19 cellular contexts compared by ENCODE assay signal in the genomic region with DNA sequence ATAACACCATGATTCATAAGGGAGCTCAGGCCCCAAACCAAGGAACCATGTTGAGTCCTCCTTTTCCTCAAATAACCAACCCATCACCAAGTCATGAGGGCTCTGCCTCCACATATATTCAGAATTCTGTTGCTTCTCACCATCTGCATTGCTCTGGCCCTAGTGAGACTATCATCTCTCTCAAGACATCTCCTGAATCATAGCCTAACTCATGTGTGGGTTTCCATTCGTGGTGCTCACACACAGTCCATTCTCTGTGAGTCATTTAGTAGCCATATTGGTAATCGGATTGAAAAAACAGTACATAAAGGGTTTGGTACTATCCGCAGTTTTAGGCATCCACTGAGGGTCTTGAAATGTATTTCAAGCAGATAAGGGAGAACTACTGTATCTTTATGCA. TPM values are rescaled to one million over a fixed set of nuclear protein-coding genes. Genes with fewer than 3 reads are reported as not detected.
DNase-seq lines count a peak whose midpoint lies in the region; ATAC-seq and TF ChIP-seq lines count a peak whose summit lies in the region.
"Had no signal": no experiment of that assay in that cellular context is flagged by ENCODE, and none has a peak within 500 bp of the region (broad histone marks: within the 10 kb centered on the region; RNA-seq: fewer than 3 reads in every experiment).

No MANE protein-coding gene starts in this region.

- intact Hi-C loops in activated CD8-positive, alpha-beta T cell treated with anti-CD3 and anti-CD28 coated beads for 36 hours (cut with micrococcal nuclease), result loop anchor here (10.0 kb wide), 2 partner anchors 287 to 383 kb away; a partner anchor contains a TSS
- intact Hi-C loops in A673 (cut with micrococcal nuclease; ENCODE audit: unreplicated experiment), result no loop called here
- intact Hi-C loops in CD14-positive monocyte (cut with micrococcal nuclease), result loop anchor here (5.0 to 10.0 kb wide), 4 partner anchors 107 to 643 kb away; a partner anchor contains a TSS

- no peak overlapping the region for H3K4me3 Mint-ChIP-seq in activated CD8-positive, alpha-beta T cell treated with anti-CD3 and anti-CD28 coated beads for 36 hours
- no peak overlapping the region for H3K4me3 Mint-ChIP-seq in activated CD8-positive, alpha-beta T cell treated with anti-CD3 and anti-CD28 coated beads, Interleukin-2, amount 10 ng/mL, durations not matched to agents 7 days and 5 days
- H3K4me3 Mint-ChIP-seq in nephron (peak overlapping the region in 2 of 3 experiments; percentile 15 to 17), CD14-positive monocyte (no peak overlapping the region)
- H3K4me3 Mint-ChIP-seq: activated naive CD8-positive, alpha-beta T cell treated with anti-CD3 and anti-CD28 coated beads, Interleukin-2, amount 10 ng/mL, durations not matched to agents 7 days and 5 days; memory B cell had no signal

- ATAC-seq in activated CD8-positive, alpha-beta T cell treated with anti-CD3 and anti-CD28 coated beads for 36 hours, result peak; percentile 61
- ATAC-seq in activated CD8-positive, alpha-beta T cell treated with anti-CD3 and anti-CD28 coated beads, Interleukin-2, amount 10 ng/mL, durations not matched to agents 7 days and 5 days, result no peak
- ATAC-seq: gastrocnemius medialis; naive thymus-derived CD4-positive, alpha-beta T cell had no signal

- no peaks in the 10 kb centered on the region for H3K27me3 Mint-ChIP-seq in activated CD8-positive, alpha-beta T cell treated with anti-CD3 and anti-CD28 coated beads for 36 hours
- no peaks in the 10 kb centered on the region for H3K27me3 Mint-ChIP-seq in activated CD8-positive, alpha-beta T cell treated with anti-CD3 and anti-CD28 coated beads, Interleukin-2, amount 10 ng/mL, durations not matched to agents 7 days and 5 days (ENCODE audit: low read depth)
- H3K27me3 Mint-ChIP-seq in nephron (ENCODE audit: low read depth), result peaks cover 6% of the 10 kb centered on the region
- peaks cover 0 to 3% (median 1%) of the 10 kb centered on the region in 3 donors for H3K27me3 Mint-ChIP-seq in CD14-positive monocyte (ENCODE audit: low read depth in 3 of 3)
- H3K27me3 Mint-ChIP-seq: memory B cell; naive thymus-derived CD4-positive, alpha-beta T cell had no signal

- in situ Hi-C loops in GM23248 (cut with MboI), result no loop called here

- H4K20me1 ChIP-seq in GM23248 (ENCODE audit: insufficient read depth), result no peaks in the 10 kb centered on the region

- BruUV-seq in A673 (replicated peaks; lab: Mats Ljungman, UMichigan), result no TSS peak

- POLR2A ChIA-PET in activated CD8-positive, alpha-beta T cell treated with anti-CD3 and anti-CD28 coated beads for 36 hours (lab: Charles Lee), result interaction anchor here (0.6 to 1.6 kb wide), 2 partner anchors 10 to 83 kb away, joined by 3 to 5 read pairs; no protein-coding TSS in a partner anchor
- POLR2A ChIA-PET in activated CD8-positive, alpha-beta T cell treated with anti-CD3 and anti-CD28 coated beads, Interleukin-2, amount 10 ng/mL, durations not matched to agents 7 days and 5 days (lab: Charles Lee), result interaction anchor here (1.3 kb wide), 1 partner anchor 96 kb away, joined by 3 read pairs; no protein-coding TSS in a partner anchor
- POLR2A ChIA-PET in A673 (lab: Charles Lee; ENCODE audit: low non-redundant PET), result interaction anchor here (0.7 kb wide), 1 partner anchor 79 kb away, joined by 3 read pairs; no protein-coding TSS in a partner anchor

- peak; percentile 46 for DNase-seq in activated CD8-positive, alpha-beta T cell treated with anti-CD3 and anti-CD28 coated beads for 36 hours
- no peak for DNase-seq in activated CD8-positive, alpha-beta T cell treated with anti-CD3 and anti-CD28 coated beads, Interleukin-2, amount 10 ng/mL, durations not matched to agents 7 days and 5 days
- DNase-seq in GM23248 (peak; percentile 83), adipocyte (ENCODE audit: low read depth) (peak; percentile 15), medulla oblongata (ENCODE audit: extremely low spot score) (no peak), A673 (ENCODE audit: low spot score) (no peak), CD14-positive monocyte (ENCODE audit: low spot score) (no peak)
- DNase-seq: activated naive CD8-positive, alpha-beta T cell treated with anti-CD3 and anti-CD28 coated beads, Interleukin-2, amount 10 ng/mL, durations not matched to agents 7 days and 5 days; gastrocnemius medialis; naive thymus-derived CD4-positive, alpha-beta T cell; NCI-H1436; NCI-H2171 treated with DMSO at 0.1 percent for 48 hours; SHP77 treated with DMSO at 0.1 percent for 48 hours; substantia nigra; uterus; WERI-Rb-1 had no signal

- H3K27ac Mint-ChIP-seq in activated CD8-positive, alpha-beta T cell treated with anti-CD3 and anti-CD28 coated beads for 36 hours, result peak overlapping the region; percentile 7
- no peak overlapping the region for H3K27ac Mint-ChIP-seq in activated CD8-positive, alpha-beta T cell treated with anti-CD3 and anti-CD28 coated beads, Interleukin-2, amount 10 ng/mL, durations not matched to agents 7 days and 5 days
- H3K27ac Mint-ChIP-seq in nephron (no peak overlapping the region), CD14-positive monocyte (no peak overlapping the region)
- H3K27ac Mint-ChIP-seq: activated naive CD8-positive, alpha-beta T cell treated with anti-CD3 and anti-CD28 coated beads, Interleukin-2, amount 10 ng/mL, durations not matched to agents 7 days and 5 days; memory B cell had no signal

- CTCF ChIA-PET in activated CD8-positive, alpha-beta T cell treated with anti-CD3 and anti-CD28 coated beads for 36 hours (lab: Charles Lee), result interaction anchor here (0.7 to 1.2 kb wide), 3 partner anchors 146 to 252 kb away, joined by 3 to 5 read pairs (median 3); no protein-coding TSS in a partner anchor
- CTCF ChIA-PET in activated CD8-positive, alpha-beta T cell treated with anti-CD3 and anti-CD28 coated beads, Interleukin-2, amount 10 ng/mL, durations not matched to agents 7 days and 5 days (lab: Charles Lee), result no interaction called here
- CTCF ChIA-PET in A673 (lab: Charles Lee), result no interaction called here

- H3K9me3 ChIP-seq in GM23248 (ENCODE audit: low read depth) (no peaks in the 10 kb centered on the region), adipocyte (ENCODE audit: control insufficient read depth, low read length) (no peaks in the 10 kb centered on the region), A673 (ENCODE audit: low read depth, low read length, poor library complexity, severe bottlenecking) (no peaks in the 10 kb centered on the region)
- H3K9me3 ChIP-seq: gastrocnemius medialis, uterus had no signal

- peak overlapping the region; percentile 38 for H3K27ac ChIP-seq in GM23248
- H3K27ac ChIP-seq in A673 (ENCODE audit: low read depth, low read length, poor library complexity, severe bottlenecking), result no peak overlapping the region
- H3K27ac ChIP-seq: parathyroid adenoma, uterus, WERI-Rb-1 had no signal

- no peaks in the 10 kb centered on the region for H3K27me3 ChIP-seq in GM23248 (replicated peaks; ENCODE audit: insufficient read depth)
- H3K27me3 ChIP-seq in adipocyte (replicated peaks; ENCODE audit: control insufficient read depth, insufficient read depth, low read length), result no peaks in the 10 kb centered on the region
- H3K27me3 ChIP-seq in A673 (replicated peaks; ENCODE audit: insufficient read depth, low read depth, low read length, poor library complexity), result no peaks in the 10 kb centered on the region
- H3K27me3 ChIP-seq: gastrocnemius medialis, uterus had no signal

- TF ChIP-seq CTCF in activated CD8-positive, alpha-beta T cell treated with anti-CD3 and anti-CD28 coated beads for 36 hours (IDR thresholded peaks at IDR 0.05), result no peak
- no peak for TF ChIP-seq CTCF in nephron (IDR thresholded peaks at IDR 0.05; ENCODE audit: unreplicated experiment in 3 of 3)
- TF ChIP-seq CTCF in A673 (conservative IDR thresholded peaks at IDR 0.05; ENCODE audit: low read depth, low read length), result no peak
- TF ChIP-seq CTCF in CD14-positive monocyte (IDR thresholded peaks at IDR 0.05), result no peak

- H3K9ac ChIP-seq in GM23248 (no peak overlapping the region), adipocyte (ENCODE audit: low read length) (no peak overlapping the region)
- H3K9ac ChIP-seq: parathyroid adenoma had no signal

- H3K79me2 ChIP-seq in GM23248 (ENCODE audit: insufficient read depth), result peaks cover 70% of the 10 kb centered on the region
- H3K79me2 ChIP-seq: parathyroid adenoma had no signal

- no peaks in the 10 kb centered on the region for H3K9me2 ChIP-seq in GM23248 (ENCODE audit: insufficient read depth)

- H2AFZ ChIP-seq in GM23248, result no peak overlapping the region
- H2AFZ ChIP-seq: parathyroid adenoma had no signal

- 49 to 60% methylated on average over 3 of the region's 3 CpGs for WGBS in GM23248 (ENCODE audit: low coverage in 1 of 2, low lambda C conversion rate in 2 of 2, missing lambda C conversion rate in 2 of 2), 2 experiments

- H3K4me1 ChIP-seq in GM23248 (ENCODE audit: insufficient read depth) (peaks cover 31% of the 10 kb centered on the region), adipocyte (ENCODE audit: control insufficient read depth, insufficient read depth, low read length) (peaks cover 18% of the 10 kb centered on the region), A673 (ENCODE audit: insufficient read depth, low read length, poor library complexity, severe bottlenecking) (peaks cover 21% of the 10 kb centered on the region)

- peaks cover 60% of the 10 kb centered on the region for H3F3A ChIP-seq in GM23248 (ENCODE audit: insufficient read depth)

- H3K36me3 Mint-ChIP-seq in activated CD8-positive, alpha-beta T cell treated with anti-CD3 and anti-CD28 coated beads for 36 hours (ENCODE audit: low read depth), result peaks cover 1% of the 10 kb centered on the region
- H3K36me3 Mint-ChIP-seq in activated CD8-positive, alpha-beta T cell treated with anti-CD3 and anti-CD28 coated beads, Interleukin-2, amount 10 ng/mL, durations not matched to agents 7 days and 5 days (ENCODE audit: low read depth), result peaks cover 2% of the 10 kb centered on the region
- H3K36me3 Mint-ChIP-seq in nephron (ENCODE audit: low read depth) (no peaks in the 10 kb centered on the region), CD14-positive monocyte (no peaks in the 10 kb centered on the region)
- H3K36me3 Mint-ChIP-seq: memory B cell had no signal

- H3K4me3 ChIP-seq in GM23248, result no peak overlapping the region
- H3K4me3 ChIP-seq in adipocyte (ENCODE audit: low read length), result no peak overlapping the region
- H3K4me3 ChIP-seq in A673 (ENCODE audit: low read depth, low read length, poor library complexity, severe bottlenecking), result no peak overlapping the region
- H3K4me3 ChIP-seq: gastrocnemius medialis, uterus had no signal

- H3K9me3 Mint-ChIP-seq in activated CD8-positive, alpha-beta T cell treated with anti-CD3 and anti-CD28 coated beads for 36 hours, result peaks cover 3% of the 10 kb centered on the region
- H3K9me3 Mint-ChIP-seq in activated CD8-positive, alpha-beta T cell treated with anti-CD3 and anti-CD28 coated beads, Interleukin-2, amount 10 ng/mL, durations not matched to agents 7 days and 5 days (ENCODE audit: insufficient read depth), result no peaks in the 10 kb centered on the region
- H3K9me3 Mint-ChIP-seq in nephron, result peaks cover 4% of the 10 kb centered on the region
- H3K9me3 Mint-ChIP-seq in CD14-positive monocyte, result peaks cover 0 to 3% (median 0%) of the 10 kb centered on the region in 7 donors

- no peaks in the 10 kb centered on the region for H3K36me3 ChIP-seq in GM23248 (ENCODE audit: low read depth)
- no peaks in the 10 kb centered on the region for H3K36me3 ChIP-seq in adipocyte (ENCODE audit: control insufficient read depth, insufficient read depth, low read length, severe bottlenecking)
- no peaks in the 10 kb centered on the region for H3K36me3 ChIP-seq in A673 (ENCODE audit: insufficient read depth, low read length, poor library complexity, severe bottlenecking)
- H3K36me3 ChIP-seq: gastrocnemius medialis, uterus, WERI-Rb-1 had no signal

- peaks cover 38% of the 10 kb centered on the region for H3K4me1 Mint-ChIP-seq in activated CD8-positive, alpha-beta T cell treated with anti-CD3 and anti-CD28 coated beads for 36 hours (ENCODE audit: low read depth)
- H3K4me1 Mint-ChIP-seq in activated CD8-positive, alpha-beta T cell treated with anti-CD3 and anti-CD28 coated beads, Interleukin-2, amount 10 ng/mL, durations not matched to agents 7 days and 5 days (ENCODE audit: low read depth), result peaks cover 29% of the 10 kb centered on the region
- H3K4me1 Mint-ChIP-seq in nephron (peaks cover 15% of the 10 kb centered on the region), CD14-positive monocyte (peaks cover 25% of the 10 kb centered on the region)

- no peak overlapping the region for H3K4me2 ChIP-seq in GM23248 (ENCODE audit: unreplicated experiment)

RNA-seq across cellular contexts. Expression of a gene that starts 5.1 kb away (rescaled TPM):
- total RNA-seq in activated CD8-positive, alpha-beta T cell treated with anti-CD3 and anti-CD28 coated beads for 36 hours, result 100 to 1,000 TPM; 216 to 219 TPM
- 100 to 1,000 TPM; 194 to 200 TPM for total RNA-seq in activated CD8-positive, alpha-beta T cell treated with anti-CD3 and anti-CD28 coated beads, Interleukin-2, amount 10 ng/mL, durations not matched to agents 7 days and 5 days
- 1,383 and 1,539 TPM in 2 replicates for total RNA-seq in GM23248 (2014; rRNA removed; shearing (Covaris generic))
- polyA plus RNA-seq in GM23248 (2016; fragmentation: Nextera tagmentation; extraction: Ambion mirVana) (649 and 683 TPM in 2 replicates), CD14-positive monocyte (10 to 100 TPM; 33.8 to 48.7 TPM)
- 395 and 440 TPM in 2 replicates for total RNA-seq in A673 (2021)

Comparison
In these comparisons a context has a peak if more than half of its experiments do, and no peak if none do; other contexts are left out.
1. DNase-seq: peak in activated CD8-positive, alpha-beta T cell treated with anti-CD3 and anti-CD28 coated beads for 36 hours (single experiment), GM23248 (single experiment) and adipocyte (single experiment); none in activated CD8-positive, alpha-beta T cell treated with anti-CD3 and anti-CD28 coated beads, Interleukin-2, amount 10 ng/mL, durations not matched to agents 7 days and 5 days (single experiment), medulla oblongata (single experiment), A673 (single experiment) and CD14-positive monocyte (single experiment).
2. H3K4me3 Mint-ChIP-seq: peak in nephron (2 of 3); none in activated CD8-positive, alpha-beta T cell treated with anti-CD3 and anti-CD28 coated beads for 36 hours (single experiment), activated CD8-positive, alpha-beta T cell treated with anti-CD3 and anti-CD28 coated beads, Interleukin-2, amount 10 ng/mL, durations not matched to agents 7 days and 5 days (single experiment) and CD14-positive monocyte (0 of 2).